Comparison of ENCODE assay signal across 9 cellular contexts in the genomic region with DNA sequence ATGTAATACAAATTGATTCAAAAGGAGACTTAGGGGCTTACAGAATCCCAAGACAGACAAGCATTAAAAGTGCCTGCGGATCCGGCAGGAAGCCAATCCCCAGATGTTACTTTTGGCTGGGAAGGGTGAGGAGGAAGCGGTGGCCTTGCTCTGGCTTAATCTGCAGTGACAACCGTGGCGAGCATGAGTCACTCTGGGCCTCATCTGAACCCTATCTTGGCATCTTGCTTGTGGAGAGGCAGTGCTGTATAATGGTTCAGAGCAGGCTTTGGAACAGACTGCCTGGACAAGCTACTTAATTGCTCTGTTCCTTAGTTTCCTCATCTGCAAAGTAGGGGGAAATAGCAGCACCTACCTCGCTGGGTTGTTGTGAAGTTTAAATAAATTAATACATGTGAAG.
DNase-seq lines count a peak whose midpoint lies in the region; ATAC-seq, FAIRE-seq and TF ChIP-seq lines count a peak whose summit lies in the region.
"Had no signal": no experiment of that assay in that cellular context is flagged by ENCODE, and none has a peak within 500 bp of the region (broad histone marks: within the 10 kb centered on the region; RNA-seq: fewer than 3 reads in every experiment).

No MANE protein-coding gene starts in this region.

- WGBS in stomach, 5 donors, result 41 to 69% (median 62%) methylated on average over 6 of the region's 6 CpGs

- peak overlapping the region; percentile 12 to 88 (median 58) for H3K27ac Mint-ChIP-seq in CD8-positive, alpha-beta memory T cell
- H3K27ac Mint-ChIP-seq: dendritic cell treated with granulocyte-macrophage colony-stimulating factor and Interleukin-4, amounts not matched to agents 40 ng/mL and 50 ng/mL, for 4 days had no signal

- no peak for TF ChIP-seq POLR2A in stomach (IDR thresholded peaks at IDR 0.05)

- no peak for FAIRE-seq in kidney (lab: Jason Lieb, UNC)

- peaks cover 0 to 11% (median 8%) of the 10 kb centered on the region in 5 donors for H3K9me3 Mint-ChIP-seq in CD8-positive, alpha-beta memory T cell

- peaks cover 63 to 77% (median 67%) of the 10 kb centered on the region in 3 donors for H3K4me1 Mint-ChIP-seq in CD8-positive, alpha-beta memory T cell

- CTCF ChIA-PET in CD8-positive, alpha-beta memory T cell (lab: Charles Lee), result interaction anchor here (1.3 to 2.5 kb wide), 4 partner anchors 11 to 127 kb away, joined by 3 to 7 read pairs (median 4); no protein-coding TSS in a partner anchor

- H3K9ac ChIP-seq in kidney (ENCODE audit: low read length in 2 of 2), result no peak overlapping the region

- TF ChIP-seq EP300 in stomach (IDR thresholded peaks at IDR 0.05), result no peak

- H3K27me3 ChIP-seq in CD8-positive, alpha-beta memory T cell (ENCODE audit: insufficient read depth, low read length, poor library complexity, severe bottlenecking), result no peaks in the 10 kb centered on the region
- no peaks in the 10 kb centered on the region for H3K27me3 ChIP-seq in stomach

- POLR2A ChIA-PET in CD8-positive, alpha-beta memory T cell (lab: Charles Lee), result interaction anchor here (0.8 kb wide), 1 partner anchor 21 kb away, joined by 3 read pairs; no protein-coding TSS in a partner anchor

- ATAC-seq in GM19328 (IDR thresholded peaks at IDR 0.05; ENCODE audit: unreplicated experiment) (no peak), HG03097 (IDR thresholded peaks at IDR 0.05; ENCODE audit: low FRiP score, unreplicated experiment) (no peak)

- DNase-seq in CD8-positive, alpha-beta memory T cell, result peak in 3 of 5 donors; percentile 4 to 51 (median 10)
- DNase-seq in NCI-H82 (lab: John Stamatoyannopoulos, UW), result peak; percentile 98
- peak; percentile 14 for DNase-seq in activated gamma-delta T cell treated with anti-CD3 and anti-CD28 coated beads, Interleukin-2, amount 50 U/mL, for 16 hours (ENCODE audit: low read depth)
- DNase-seq in kidney, result peak; percentile 83
- DNase-seq in stomach, result peak; percentile 34
- no peak for DNase-seq in NCI-H2029 (lab: John Stamatoyannopoulos, UW)

- H3K27me3 Mint-ChIP-seq in CD8-positive, alpha-beta memory T cell, result no peaks in the 10 kb centered on the region
- H3K27me3 Mint-ChIP-seq: dendritic cell treated with granulocyte-macrophage colony-stimulating factor and Interleukin-4, amounts not matched to agents 40 ng/mL and 50 ng/mL, for 4 days had no signal

- intact Hi-C loops in kidney (cut with DNase I), result no loop called here
- intact Hi-C loops in stomach (cut with DNase I; ENCODE audit: low total_unique reads), result no loop called here

- H3K4me3 Mint-ChIP-seq in CD8-positive, alpha-beta memory T cell, result peak overlapping the region in 6 of 7 donors; percentile 7 to 60 (median 34)
- H3K4me3 Mint-ChIP-seq: dendritic cell treated with granulocyte-macrophage colony-stimulating factor and Interleukin-4, amounts not matched to agents 40 ng/mL and 50 ng/mL, for 4 days had no signal

- no peaks in the 10 kb centered on the region for H3K36me3 ChIP-seq in CD8-positive, alpha-beta memory T cell (ENCODE audit: insufficient read depth, low read length)
- H3K36me3 ChIP-seq in kidney (ENCODE audit: control insufficient read depth in 1 of 2, insufficient read depth in 2 of 2, low read length in 2 of 2) (no peaks in the 10 kb centered on the region), stomach (no peaks in the 10 kb centered on the region)

- TF ChIP-seq CTCF in kidney (IDR thresholded peaks at IDR 0.05; ENCODE audit: borderline replicate concordance, extremely low read depth, insufficient read depth) (no peak), stomach (IDR thresholded peaks at IDR 0.05) (no peak)

- H3K4me1 ChIP-seq in CD8-positive, alpha-beta memory T cell (ENCODE audit: insufficient read depth, low read length), result peaks cover 54% of the 10 kb centered on the region
- peaks cover 13 to 19% of the 10 kb centered on the region in 2 donors for H3K4me1 ChIP-seq in kidney (ENCODE audit: control insufficient read depth in 1 of 2, insufficient read depth in 1 of 2, low read depth in 1 of 2, low read length in 2 of 2)
- peaks cover 0 to 50% (median 25%) of the 10 kb centered on the region in 4 donors for H3K4me1 ChIP-seq in stomach

- no peak overlapping the region for H3K27ac ChIP-seq in CD8-positive, alpha-beta memory T cell (ENCODE audit: low read depth, low read length)
- H3K27ac ChIP-seq in kidney (ENCODE audit: low read depth in 2 of 2, low read length in 2 of 2), result no peak overlapping the region
- H3K27ac ChIP-seq in stomach, result peak overlapping the region in 3 of 5 donors; percentile 15 to 38 (median 31)

- H3K4me3 ChIP-seq in CD8-positive, alpha-beta memory T cell (ENCODE audit: low read length), result no peak overlapping the region
- H3K4me3 ChIP-seq in kidney (ENCODE audit: low read length in 2 of 2) (no peak overlapping the region), stomach (no peak overlapping the region)

- peaks cover 0 to 14% (median 3%) of the 10 kb centered on the region in 3 donors for H3K36me3 Mint-ChIP-seq in CD8-positive, alpha-beta memory T cell

- H3K9me3 ChIP-seq in CD8-positive, alpha-beta memory T cell (ENCODE audit: low read length), result no peaks in the 10 kb centered on the region
- H3K9me3 ChIP-seq in kidney (ENCODE audit: control insufficient read depth in 1 of 2, low read length in 2 of 2) (no peaks in the 10 kb centered on the region), stomach (peaks cover 0 to 9% (median 4%) of the 10 kb centered on the region in 4 donors)

Comparison
In these comparisons a context has a peak if more than half of its experiments do, and no peak if none do; other contexts are left out.
1. H3K27ac ChIP-seq: peak in stomach (3 of 5); none in CD8-positive, alpha-beta memory T cell (single experiment) and kidney (0 of 2).